In the genomic region with DNA sequence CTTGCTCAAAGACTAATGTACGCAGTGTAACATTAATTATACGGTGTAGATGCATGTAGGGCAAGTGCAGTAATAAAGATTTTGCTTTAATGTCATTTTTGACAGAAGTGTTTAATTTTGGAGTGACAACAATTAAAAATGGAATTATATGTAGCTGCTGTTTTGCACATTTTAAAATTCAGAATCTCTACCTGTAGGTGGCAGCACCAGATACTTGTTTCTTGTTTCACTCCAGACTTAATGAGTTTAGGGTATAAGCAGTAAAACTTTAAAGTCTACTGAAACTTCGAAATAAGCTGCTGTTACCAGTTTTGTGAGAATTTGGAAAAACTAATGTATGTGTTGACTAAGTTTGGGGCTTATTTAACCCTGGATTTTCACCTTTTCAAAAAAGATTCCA, we compare ENCODE assay signal across 8 cellular contexts.
DNase-seq lines count a peak whose midpoint lies in the region; ATAC-seq and TF ChIP-seq lines count a peak whose summit lies in the region.

No MANE protein-coding gene starts in this region.

- H3K9me3 ChIP-seq in heart right ventricle (no peaks in the 10 kb centered on the region), mammary epithelial cell (replicated peaks; ENCODE audit: insufficient read depth, low read length) (no peaks in the 10 kb centered on the region), suprapubic skin (no peaks in the 10 kb centered on the region), aorta (ENCODE audit: control insufficient read depth, low read length) (no peaks in the 10 kb centered on the region)

- H2AFZ ChIP-seq in mammary epithelial cell (ENCODE audit: low read depth, low read length): no peak overlapping the region

- H3K27me3 ChIP-seq in heart right ventricle (peaks cover 0 to 35% (median 0%) of the 10 kb centered on the region in 7 donors), mammary epithelial cell (ENCODE audit: insufficient read depth, low read length) (no peaks in the 10 kb centered on the region), suprapubic skin (no peaks in the 10 kb centered on the region), aorta (ENCODE audit: control insufficient read depth in 1 of 2, insufficient read depth in 2 of 2, low read length in 1 of 2) (no peaks in the 10 kb centered on the region)

- CTCF ChIA-PET in mammary epithelial cell (lab: Charles Lee; ENCODE audit: low non-redundant PET): interaction anchor here (0.6 to 1.2 kb wide), 6 partner anchors 30 to 305 kb away, joined by 3 to 9 read pairs (median 4); no protein-coding TSS in a partner anchor

- no peaks in the 10 kb centered on the region for H3K27me3 Mint-ChIP-seq in mesothelial cell of epicardium (ENCODE audit: low read depth)

- H3K9ac ChIP-seq in mammary epithelial cell (ENCODE audit: insufficient read depth, low read length): no peak overlapping the region

- no peak overlapping the region for H3K4me2 ChIP-seq in mammary epithelial cell (ENCODE audit: insufficient read depth, low read depth, low read length)

- no peak for TF ChIP-seq POLR2A in suprapubic skin (IDR thresholded peaks at IDR 0.05)

- WGBS in heart right ventricle, 2 donors: 55 to 62% methylated on average over 3 of the region's 3 CpGs
- 25% methylated on average over 3 of the region's 3 CpGs for WGBS in mammary epithelial cell (ENCODE audit: low coverage, missing lambda C conversion rate)
- 30% methylated on average over 3 of the region's 3 CpGs for WGBS in suprapubic skin
- 18 to 37% methylated on average over 3 of the region's 3 CpGs for WGBS in aorta, 2 donors

- in situ Hi-C loops in mammary epithelial cell (cut with MboI; ENCODE audit: low sequenced_read_pairs in 2 of 2): loop anchor here in 1 of 2 donors (25.0 kb wide), 1 partner anchor 299 kb away; no protein-coding TSS in a partner anchor

- no TSS peak for BruUV-seq in mammary epithelial cell (replicated peaks; lab: Mats Ljungman, UMichigan)

- H3K4me1 Mint-ChIP-seq in mesothelial cell of epicardium: peaks cover 30% of the 10 kb centered on the region

- DNase-seq in heart right ventricle (peak in 1 of 2 donors; percentile 4), Right ventricle myocardium superior (no peak), NAMALWA (ENCODE audit: low spot score) (peak; percentile 55), mammary epithelial cell (peak; percentile 6), mesothelial cell of epicardium (ENCODE audit: low spot score in 2 of 2, unreplicated experiment in 2 of 2) (no peak), suprapubic skin (ENCODE audit: low spot score in 2 of 2) (no peak), aorta (no peak)

- H3K4me1 ChIP-seq in heart right ventricle (peaks cover 0 to 7% (median 0%) of the 10 kb centered on the region in 9 donors), mammary epithelial cell (ENCODE audit: insufficient read depth, low read length) (no peaks in the 10 kb centered on the region), suprapubic skin (no peaks in the 10 kb centered on the region), aorta (ENCODE audit: control insufficient read depth in 1 of 2, insufficient read depth in 2 of 2, low read length in 2 of 2) (no peaks in the 10 kb centered on the region)

- no peak overlapping the region for H3K4me3 Mint-ChIP-seq in mesothelial cell of epicardium

- no peaks in the 10 kb centered on the region for H4K20me1 ChIP-seq in mammary epithelial cell (ENCODE audit: insufficient read depth, low read length)

- dilution Hi-C loops in mammary epithelial cell (cut with HindIII; ENCODE audit: low sequenced_read_pairs): no loop called here

- no peak for TF ChIP-seq EP300 in suprapubic skin (IDR thresholded peaks at IDR 0.05)

- H3K79me2 ChIP-seq in mammary epithelial cell (ENCODE audit: insufficient read depth, low read length): no peaks in the 10 kb centered on the region

- no peak overlapping the region for H3K4me3 ChIP-seq in heart right ventricle
- no peak overlapping the region for H3K4me3 ChIP-seq in mammary epithelial cell (replicated peaks in 1 of 3; ENCODE audit: insufficient read depth in 1 of 3, low read depth in 2 of 3, low read length in 3 of 3)
- H3K4me3 ChIP-seq in suprapubic skin: no peak overlapping the region
- no peak overlapping the region for H3K4me3 ChIP-seq in aorta (ENCODE audit: low read length in 2 of 2)

- H3K36me3 Mint-ChIP-seq in mesothelial cell of epicardium: peaks cover 8% of the 10 kb centered on the region

- intact Hi-C loops in heart right ventricle (cut with DNase I) (loop anchor here in 5 of 10 donors (1.0 to 5.0 kb wide), 3 partner anchors 304 to 306 kb away; no protein-coding TSS in a partner anchor), Right ventricle myocardium superior (cut with DNase I) (no loop called here), mammary epithelial cell (cut with micrococcal nuclease) (loop anchor here (1.0 to 2.0 kb wide), 2 partner anchors 182 to 306 kb away; no protein-coding TSS in a partner anchor), aorta (cut with DNase I) (loop anchor here (5.0 kb wide), 1 partner anchor 304 kb away; no protein-coding TSS in a partner anchor)

- no peaks in the 10 kb centered on the region for H3K9me3 Mint-ChIP-seq in mesothelial cell of epicardium

- no peak overlapping the region for H3K27ac Mint-ChIP-seq in mesothelial cell of epicardium

- TF ChIP-seq CTCF in heart right ventricle (IDR thresholded peaks at IDR 0.05) (peak; percentile 15 to 66 (median 56)), mammary epithelial cell (conservative IDR thresholded peaks at IDR 0.05 in 1 of 2, IDR thresholded peaks at IDR 0.05 in 1 of 2; ENCODE audit: extremely low read depth in 1 of 2, insufficient read depth in 1 of 2, low read depth in 1 of 2, low read length in 2 of 2) (peak; percentile 50 to 55), mesothelial cell of epicardium (IDR thresholded peaks at IDR 0.05; ENCODE audit: unreplicated experiment) (peak; percentile 81), suprapubic skin (IDR thresholded peaks at IDR 0.05) (peak in 1 of 2 donors; percentile 24)

- ATAC-seq in heart right ventricle (no peak), Right ventricle myocardium superior (ENCODE audit: poor library complexity) (no peak), HG03097 (IDR thresholded peaks at IDR 0.05; ENCODE audit: low FRiP score, unreplicated experiment) (no peak), aorta (ENCODE audit: low FRiP score) (no peak)

- H3K36me3 ChIP-seq in heart right ventricle (peaks cover 0 to 14% (median 0%) of the 10 kb centered on the region in 9 donors), mammary epithelial cell (ENCODE audit: insufficient read depth, low read length) (no peaks in the 10 kb centered on the region), suprapubic skin (no peaks in the 10 kb centered on the region), aorta (ENCODE audit: control insufficient read depth in 1 of 2, insufficient read depth in 2 of 2, low read length in 1 of 2) (no peaks in the 10 kb centered on the region)

- H3K27ac ChIP-seq in heart right ventricle: no peak overlapping the region
- H3K27ac ChIP-seq in mammary epithelial cell (ENCODE audit: insufficient read depth, low read depth, low read length): no peak overlapping the region
- no peak overlapping the region for H3K27ac ChIP-seq in suprapubic skin
- no peak overlapping the region for H3K27ac ChIP-seq in aorta (ENCODE audit: low read depth in 1 of 2, low read length in 2 of 2)

Comparison
In these comparisons a context has a peak if more than half of its experiments do, and no peak if none do; other contexts are left out.
1. DNase-seq: peak in NAMALWA (single experiment) and mammary epithelial cell (single experiment); none in Right ventricle myocardium superior (single experiment), mesothelial cell of epicardium (0 of 2), suprapubic skin (0 of 2) and aorta (0 of 2).